8 cellular contexts compared by ENCODE assay signal in the genomic region with DNA sequence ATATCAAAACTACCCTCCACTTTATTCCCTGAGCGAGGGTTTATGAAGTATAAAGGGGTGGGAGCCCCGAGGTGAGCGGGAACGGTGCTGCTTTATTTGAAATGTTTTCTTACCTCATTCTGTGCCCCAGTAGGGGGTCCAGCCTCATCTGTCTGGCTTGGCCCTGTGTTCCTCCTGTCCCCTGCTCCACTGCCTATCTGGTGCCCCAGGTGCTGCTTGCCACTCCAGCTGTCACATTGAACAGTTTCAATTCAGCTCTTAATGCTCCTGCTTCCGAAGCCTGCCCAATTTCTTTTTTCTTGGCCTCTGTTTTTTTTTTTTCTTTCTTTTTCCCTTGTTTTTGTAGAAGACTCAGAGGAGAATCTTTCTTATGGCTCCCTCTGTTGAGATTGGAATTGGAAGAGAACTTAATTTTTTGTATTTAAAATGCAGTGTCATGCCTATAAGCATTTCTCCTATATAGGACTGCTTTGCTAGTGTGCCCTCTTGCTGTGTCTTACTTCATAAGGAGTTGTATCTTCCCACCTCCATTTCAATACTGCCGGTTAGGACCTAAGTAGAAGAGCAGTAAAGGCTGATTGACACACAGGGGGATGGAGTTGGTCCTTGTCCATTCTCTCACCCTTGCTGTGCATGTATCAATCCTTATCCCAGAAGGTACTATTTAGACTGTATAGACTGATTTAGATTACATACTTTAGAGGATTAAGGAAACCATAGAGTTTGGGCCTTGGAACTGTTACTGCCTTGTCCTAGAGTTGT. TPM values are rescaled to one million over a fixed set of nuclear protein-coding genes. Genes with fewer than 3 reads are reported as not detected.
DNase-seq lines count a peak whose midpoint lies in the region; ATAC-seq and TF ChIP-seq lines count a peak whose summit lies in the region.

No MANE protein-coding gene starts in this region.

- DNase-seq in T-helper 1 cell = no peak
- no peak for DNase-seq in T-helper 17 cell
- DNase-seq in heart left ventricle = no peak
- DNase-seq in stimulated activated effector memory CD8-positive, alpha-beta T cell treated with anti-CD3 and anti-CD28 coated beads, Interleukin-12 subunit alpha, Interleukin-12 subunit beta, amount 100 ng/mL, for 72 hours (ENCODE audit: low spot score in 2 of 2) = no peak
- no peak for DNase-seq in NCI-H2029 (lab: John Stamatoyannopoulos, UW)
- no peak for DNase-seq in A172 (ENCODE audit: low spot score)
- no peak for DNase-seq in HUDEP-2 (lab: John Stamatoyannopoulos, UW; ENCODE audit: unreplicated experiment in 76 of 76)

- H3K36me3 ChIP-seq in heart left ventricle = peaks cover 0 to 24% (median 7%) of the 10 kb centered on the region in 9 donors

- H3K9me3 ChIP-seq in T-helper 17 cell (ENCODE audit: control insufficient read depth, low read length, poor library complexity, severe bottlenecking) (no peaks in the 10 kb centered on the region), heart left ventricle (no peaks in the 10 kb centered on the region)

- peaks cover 38% of the 10 kb centered on the region for H3K36me3 Mint-ChIP-seq in T-helper 1 cell treated with Interleukin-12 subunit alpha and Interleukin-12 subunit beta and Interleukin-4 antibody, amounts not matched to agents 30 μg/mL and 1 μg/mL, for 36 hours (ENCODE audit: low read depth)
- peaks cover 7% of the 10 kb centered on the region for H3K36me3 Mint-ChIP-seq in T-helper 17 cell (ENCODE audit: low read depth)
- peaks cover 67% of the 10 kb centered on the region for H3K36me3 Mint-ChIP-seq in stimulated activated effector memory CD8-positive, alpha-beta T cell treated with anti-CD3 and anti-CD28 coated beads, Interleukin-12 subunit alpha, Interleukin-12 subunit beta, amount 100 ng/mL, for 72 hours

- H3K27me3 Mint-ChIP-seq in T-helper 1 cell treated with Interleukin-12 subunit alpha and Interleukin-12 subunit beta and Interleukin-4 antibody, amounts not matched to agents 30 μg/mL and 1 μg/mL, for 36 hours (ENCODE audit: low read depth) = no peaks in the 10 kb centered on the region
- no peaks in the 10 kb centered on the region for H3K27me3 Mint-ChIP-seq in T-helper 17 cell

- peaks cover 41% of the 10 kb centered on the region for H3K4me1 Mint-ChIP-seq in T-helper 1 cell treated with Interleukin-12 subunit alpha and Interleukin-12 subunit beta and Interleukin-4 antibody, amounts not matched to agents 30 μg/mL and 1 μg/mL, for 36 hours (ENCODE audit: low read depth)
- peaks cover 43% of the 10 kb centered on the region for H3K4me1 Mint-ChIP-seq in T-helper 17 cell
- peaks cover 45% of the 10 kb centered on the region for H3K4me1 Mint-ChIP-seq in stimulated activated effector memory CD8-positive, alpha-beta T cell treated with anti-CD3 and anti-CD28 coated beads, Interleukin-12 subunit alpha, Interleukin-12 subunit beta, amount 100 ng/mL, for 72 hours

- H3K27ac Mint-ChIP-seq in T-helper 1 cell treated with Interleukin-12 subunit alpha and Interleukin-12 subunit beta and Interleukin-4 antibody, amounts not matched to agents 30 μg/mL and 1 μg/mL, for 36 hours = peak overlapping the region; percentile 37
- H3K27ac Mint-ChIP-seq in T-helper 17 cell = peak overlapping the region; percentile 100
- peak overlapping the region; percentile 100 for H3K27ac Mint-ChIP-seq in stimulated activated effector memory CD8-positive, alpha-beta T cell treated with anti-CD3 and anti-CD28 coated beads, Interleukin-12 subunit alpha, Interleukin-12 subunit beta, amount 100 ng/mL, for 72 hours

- intact Hi-C loops in heart left ventricle (cut with DNase I) = no loop called here

- no peaks in the 10 kb centered on the region for H3K9me3 Mint-ChIP-seq in T-helper 1 cell treated with Interleukin-12 subunit alpha and Interleukin-12 subunit beta and Interleukin-4 antibody, amounts not matched to agents 30 μg/mL and 1 μg/mL, for 36 hours
- H3K9me3 Mint-ChIP-seq in stimulated activated effector memory CD8-positive, alpha-beta T cell treated with anti-CD3 and anti-CD28 coated beads, Interleukin-12 subunit alpha, Interleukin-12 subunit beta, amount 100 ng/mL, for 72 hours = no peaks in the 10 kb centered on the region

- peak overlapping the region; percentile 94 for H3K4me3 Mint-ChIP-seq in T-helper 1 cell treated with Interleukin-12 subunit alpha and Interleukin-12 subunit beta and Interleukin-4 antibody, amounts not matched to agents 30 μg/mL and 1 μg/mL, for 36 hours
- H3K4me3 Mint-ChIP-seq in T-helper 17 cell = peak overlapping the region; percentile 96
- H3K4me3 Mint-ChIP-seq in stimulated activated effector memory CD8-positive, alpha-beta T cell treated with anti-CD3 and anti-CD28 coated beads, Interleukin-12 subunit alpha, Interleukin-12 subunit beta, amount 100 ng/mL, for 72 hours = peak overlapping the region; percentile 96

- H3K27me3 ChIP-seq in heart left ventricle = no peaks in the 10 kb centered on the region

- ATAC-seq in T-helper 17 cell (no peak), heart left ventricle (no peak)
- ATAC-seq in stimulated activated effector memory CD8-positive, alpha-beta T cell treated with anti-CD3 and anti-CD28 coated beads, Interleukin-12 subunit alpha, Interleukin-12 subunit beta, amount 100 ng/mL, for 72 hours = no peak

- peaks cover 3 to 45% (median 38%) of the 10 kb centered on the region in 12 donors for H3K4me1 ChIP-seq in heart left ventricle

- no peak for TF ChIP-seq POLR2A in heart left ventricle (IDR thresholded peaks at IDR 0.05)

- TF ChIP-seq CTCF in heart left ventricle (IDR thresholded peaks at IDR 0.05) = no peak

- WGBS in heart left ventricle, 4 donors = 28 to 50% (median 40%) methylated on average over 6 of the region's 6 CpGs

- H3K4me3 ChIP-seq in heart left ventricle = peak overlapping the region in 11 of 12 donors; percentile 51 to 97 (median 74)

- peak overlapping the region in 7 of 12 donors; percentile 6 to 95 (median 91) for H3K27ac ChIP-seq in heart left ventricle

RNA-seq across cellular contexts. Expression of a gene that starts 2.3 kb away (rescaled TPM):
- 10 to 100 TPM; 39.5 to 42.8 TPM for total RNA-seq in T-helper 17 cell
- total RNA-seq in heart left ventricle = 10 to 100 TPM; 20.8 to 25.5 (median 22.4) TPM
- 10 to 100 TPM in 1 of 2 donors, 1 to 10 TPM in 1; 7.0 to 19.0 TPM for polyA plus RNA-seq in heart left ventricle
- 18.4 and 19.3 TPM in 2 replicates for total RNA-seq in A172 (2014; rRNA removed; shearing (Covaris generic))

Comparison
In these comparisons a context has a peak if more than half of its experiments do, and no peak if none do; other contexts are left out.
1. H3K27ac Mint-ChIP-seq: peak in every context shown above with its lines; median percentile 100 in T-helper 17 cell; 100 in stimulated activated effector memory CD8-positive, alpha-beta T cell treated with anti-CD3 and anti-CD28 coated beads, Interleukin-12 subunit alpha, Interleukin-12 subunit beta, amount 100 ng/mL, for 72 hours; 37 in T-helper 1 cell treated with Interleukin-12 subunit alpha and Interleukin-12 subunit beta and Interleukin-4 antibody, amounts not matched to agents 30 μg/mL and 1 μg/mL, for 36 hours.